In genomic region chr20:63102720-63103375, GRCh38 we compare ENCODE assay signal across 8 cellular contexts.
DNase-seq lines count a peak whose midpoint lies in the region; ATAC-seq and TF ChIP-seq lines count a peak whose summit lies in the region.

No MANE protein-coding gene starts in this region.

- ATAC-seq in GM19452 (IDR thresholded peaks at IDR 0.05; ENCODE audit: unreplicated experiment) (no peak), HG03378 (IDR thresholded peaks at IDR 0.05; ENCODE audit: unreplicated experiment) (no peak)

- no peak for TF ChIP-seq EP300 in tibial nerve (IDR thresholded peaks at IDR 0.05)

- H3K4me3 Mint-ChIP-seq in CD4-positive, alpha-beta memory T cell, result peak overlapping the region; percentile 81 to 94 (median 86)
- H3K4me3 Mint-ChIP-seq in activated T-cell treated with anti-CD3 and anti-CD28 coated beads, Interleukin-2, amount 50 U/mL, for 24 hours, result peak overlapping the region; percentile 78

- peaks cover 0 to 3% of the 10 kb centered on the region in 2 donors for H3K27me3 Mint-ChIP-seq in CD4-positive, alpha-beta memory T cell
- no peaks in the 10 kb centered on the region for H3K27me3 Mint-ChIP-seq in activated T-cell treated with anti-CD3 and anti-CD28 coated beads, Interleukin-2, amount 50 U/mL, for 24 hours

- H3K36me3 ChIP-seq in CD4-positive, alpha-beta memory T cell (ENCODE audit: insufficient read depth, low read length), result no peaks in the 10 kb centered on the region
- H3K36me3 ChIP-seq in tibial nerve, result no peaks in the 10 kb centered on the region

- intact Hi-C loops in CD4-positive, alpha-beta memory T cell (cut with micrococcal nuclease), result loop anchor here (2.0 to 5.0 kb wide), 2 partner anchors 74 to 114 kb away; partner anchors contain the start of gene YTHDF1
- intact Hi-C loops in posterior cingulate gyrus (cut with DNase I), result no loop called here

- 3 to 64% methylated on average over 3 to 14 of the region's 56 CpGs for WGBS in tibial nerve, 2 donors

- H3K4me3 ChIP-seq in CD4-positive, alpha-beta memory T cell (ENCODE audit: low read length in 2 of 2), result peak overlapping the region in 1 of 2 donors; percentile 86
- peak overlapping the region; percentile 22 to 73 (median 58) for H3K4me3 ChIP-seq in tibial nerve

- peaks cover 0 to 12% (median 1%) of the 10 kb centered on the region in 4 donors for H3K4me1 Mint-ChIP-seq in CD4-positive, alpha-beta memory T cell
- peaks cover 9% of the 10 kb centered on the region for H3K4me1 Mint-ChIP-seq in activated T-cell treated with anti-CD3 and anti-CD28 coated beads, Interleukin-2, amount 50 U/mL, for 24 hours (ENCODE audit: low read depth)

- no peaks in the 10 kb centered on the region for H3K9me3 ChIP-seq in CD4-positive, alpha-beta memory T cell (ENCODE audit: control insufficient read depth in 1 of 2, low read length in 2 of 2)
- H3K9me3 ChIP-seq in tibial nerve, result peaks cover 0 to 15% (median 0%) of the 10 kb centered on the region in 4 donors

- H3K27ac ChIP-seq in CD4-positive, alpha-beta memory T cell (ENCODE audit: low read depth, low read length), result peak overlapping the region; percentile 91
- peak overlapping the region in 2 of 4 donors; percentile 63 to 79 for H3K27ac ChIP-seq in tibial nerve

- H3K9me3 Mint-ChIP-seq in CD4-positive, alpha-beta memory T cell, result peaks cover 0 to 11% (median 0%) of the 10 kb centered on the region in 8 donors
- H3K9me3 Mint-ChIP-seq in activated T-cell treated with anti-CD3 and anti-CD28 coated beads, Interleukin-2, amount 50 U/mL, for 24 hours, result no peaks in the 10 kb centered on the region

- peaks cover 0 to 12% of the 10 kb centered on the region in 2 donors for H3K36me3 Mint-ChIP-seq in CD4-positive, alpha-beta memory T cell
- no peaks in the 10 kb centered on the region for H3K36me3 Mint-ChIP-seq in activated T-cell treated with anti-CD3 and anti-CD28 coated beads, Interleukin-2, amount 50 U/mL, for 24 hours (ENCODE audit: low read depth)

- TF ChIP-seq POLR2A in tibial nerve (IDR thresholded peaks at IDR 0.05), result no peak

- peak overlapping the region; percentile 91 to 99 (median 93) for H3K27ac Mint-ChIP-seq in CD4-positive, alpha-beta memory T cell
- H3K27ac Mint-ChIP-seq in activated T-cell treated with anti-CD3 and anti-CD28 coated beads, Interleukin-2, amount 50 U/mL, for 24 hours, result peak overlapping the region; percentile 93

- POLR2A ChIA-PET in CD4-positive, alpha-beta memory T cell (lab: Charles Lee; ENCODE audit: partially characterized antibody), result interaction anchor here (1.7 kb wide), 1 partner anchor 149 kb away, joined by 9 read pairs; no protein-coding TSS in a partner anchor

- DNase-seq in CD4-positive, alpha-beta memory T cell, result peak; percentile 68 to 79 (median 74)
- DNase-seq in LoVo (ENCODE audit: low spot score) (peak; percentile 17), germinal center (ENCODE audit: low spot score) (peak; percentile 51), posterior cingulate gyrus (peak; percentile 31 to 96 (median 72)), tibial nerve (ENCODE audit: low spot score in 2 of 2) (no peak)
- DNase-seq in activated T-cell treated with anti-CD3 and anti-CD28 coated beads, Interleukin-2, amount 50 U/mL, for 24 hours, result peak; percentile 82

- peaks cover 5% of the 10 kb centered on the region for H3K4me1 ChIP-seq in CD4-positive, alpha-beta memory T cell (ENCODE audit: insufficient read depth, low read length)
- H3K4me1 ChIP-seq in tibial nerve, result peaks cover 0 to 8% (median 0%) of the 10 kb centered on the region in 4 donors

- TF ChIP-seq CTCF in tibial nerve (IDR thresholded peaks at IDR 0.05), result no peak

- CTCF ChIA-PET in CD4-positive, alpha-beta memory T cell (lab: Charles Lee; ENCODE audit: partially characterized antibody), result no interaction called here

- H3K27me3 ChIP-seq in CD4-positive, alpha-beta memory T cell (ENCODE audit: insufficient read depth, low read length), result no peaks in the 10 kb centered on the region
- peaks cover 0 to 37% of the 10 kb centered on the region in 2 donors for H3K27me3 ChIP-seq in tibial nerve

Comparison
In these comparisons a context has a peak if more than half of its experiments do, and no peak if none do; other contexts are left out.
1. DNase-seq: peak in CD4-positive, alpha-beta memory T cell (5 of 5), LoVo (single experiment), activated T-cell treated with anti-CD3 and anti-CD28 coated beads, Interleukin-2, amount 50 U/mL, for 24 hours (single experiment), germinal center (single experiment) and posterior cingulate gyrus (10 of 10); none in tibial nerve (0 of 2).